ENCODE assay signal across 17 cellular contexts in genomic region chr3:189184566-189184965, GRCh38. TPM values are rescaled to one million over a fixed set of nuclear protein-coding genes. Genes with fewer than 3 reads are reported as not detected.
DNase-seq lines count a peak whose midpoint lies in the region; ATAC-seq, FAIRE-seq and TF ChIP-seq lines count a peak whose summit lies in the region.
"Had no signal": no experiment of that assay in that cellular context is flagged by ENCODE, and none has a peak within 500 bp of the region (broad histone marks: within the 10 kb centered on the region; RNA-seq: fewer than 3 reads in every experiment).

No MANE protein-coding gene starts in this region.

- ATAC-seq in GM21717 (IDR thresholded peaks at IDR 0.05; ENCODE audit: unreplicated experiment) (no peak), HG02852 (IDR thresholded peaks at IDR 0.05; ENCODE audit: unreplicated experiment) (no peak), GM18517 (IDR thresholded peaks at IDR 0.05; ENCODE audit: unreplicated experiment) (no peak)
- ATAC-seq: GM23338 had no signal

- peak; percentile 31 for FAIRE-seq in HTR-8/SVneo (lab: Jason Lieb, UNC)
- FAIRE-seq: G401.6, GM12892, GM19239 had no signal

- no peak for TF ChIP-seq POLR2A in adrenal gland (IDR thresholded peaks at IDR 0.05)

- no peak overlapping the region for H3K9ac ChIP-seq in subcutaneous abdominal adipose tissue (ENCODE audit: low read length in 5 of 5)

- H3K36me3 ChIP-seq in adrenal gland (replicated peaks in 1 of 2) (no peaks in the 10 kb centered on the region), subcutaneous abdominal adipose tissue (ENCODE audit: control insufficient read depth in 5 of 5, insufficient read depth in 5 of 5, low read length in 5 of 5) (peaks cover 0 to 2% (median 0%) of the 10 kb centered on the region in 5 donors)
- H3K36me3 ChIP-seq: HAP-1 had no signal

- TF ChIP-seq CTCF in adrenal gland (IDR thresholded peaks at IDR 0.05) = no peak

- DNase-seq in HTR-8/SVneo (ENCODE audit: insufficient read length, low spot score) (no peak), adrenal gland (peak in 4 of 7 donors; percentile 20 to 57 (median 38))
- DNase-seq: C1 segment of cervical spinal cord; Caco-2; CD4-positive, alpha-beta memory T cell; DMS153; DND-41; HFFc6 had no signal

- H3K4me1 ChIP-seq in adrenal gland (replicated peaks in 1 of 2) (peaks cover 5 to 13% of the 10 kb centered on the region in 2 donors), subcutaneous abdominal adipose tissue (ENCODE audit: control insufficient read depth in 5 of 5, insufficient read depth in 5 of 5, low read length in 5 of 5) (peaks cover 0 to 10% (median 6%) of the 10 kb centered on the region in 5 donors)
- H3K4me1 ChIP-seq: HAP-1 had no signal

- H3K9me3 ChIP-seq in adrenal gland (replicated peaks in 1 of 3) = peaks cover 0 to 4% (median 0%) of the 10 kb centered on the region in 3 donors
- peaks cover 0 to 6% (median 0%) of the 10 kb centered on the region in 5 donors for H3K9me3 ChIP-seq in subcutaneous abdominal adipose tissue (ENCODE audit: control insufficient read depth in 5 of 5, low read length in 5 of 5)
- H3K9me3 ChIP-seq: HAP-1 had no signal

- intact Hi-C loops in adrenal gland (cut with DNase I) = no loop called here

- peak overlapping the region in 2 of 5 donors; percentile 15 to 68 for H3K27ac ChIP-seq in adrenal gland
- H3K27ac ChIP-seq in subcutaneous abdominal adipose tissue (ENCODE audit: low read depth, low read length) = peak overlapping the region; percentile 76

- WGBS in adrenal gland, 4 donors = 55 to 62% (median 59%) methylated on average over 7 of the region's 7 CpGs

- H3K4me3 ChIP-seq in adrenal gland (no peak overlapping the region), subcutaneous abdominal adipose tissue (ENCODE audit: low read depth in 1 of 5, low read length in 5 of 5) (no peak overlapping the region)
- H3K4me3 ChIP-seq: GM23338, HAP-1 had no signal

- H3K27me3 ChIP-seq in adrenal gland = no peaks in the 10 kb centered on the region
- no peaks in the 10 kb centered on the region for H3K27me3 ChIP-seq in subcutaneous abdominal adipose tissue (ENCODE audit: control insufficient read depth in 5 of 5, insufficient read depth in 4 of 5, low read length in 5 of 5)

RNA-seq across cellular contexts. Expression of gene TPRG1, which starts 12.8 kb away (rescaled TPM):
- total RNA-seq in adrenal gland = 1 to 10 TPM; 2.6 to 9.4 (median 3.9) TPM
- 1 to 10 TPM; 2.6 to 8.7 (median 5.1) TPM for polyA plus RNA-seq in adrenal gland
- total RNA-seq: HFFc6 had no signal
